In genomic region chr3:15804553-15805095, GRCh38 we compare ENCODE assay signal across 8 cellular contexts. TPM values are rescaled to one million over a fixed set of nuclear protein-coding genes. Genes with fewer than 3 reads are reported as not detected.
A peak's percentile ranks its signal among the peaks of the same experiment; 100 is the strongest.
DNase-seq lines count a peak whose midpoint lies in the region; ATAC-seq and TF ChIP-seq lines count a peak whose summit lies in the region.

No MANE protein-coding gene starts in this region.

- peaks cover 0 to 4% (median 0%) of the 10 kb centered on the region in 11 experiments; a peak in 2 of 22 replicates for H3K36me3 ChIP-seq in BLaER1 treated with 17β-estradiol and CSF1 and Interleukin-3, amounts not matched to agents 10 nM and 100 nM

- DNase-seq in chondrocyte (ENCODE audit: low spot score) (no peak), HuH-7 (ENCODE audit: low spot score) (no peak), COLO668 (lab: John Stamatoyannopoulos, UW; ENCODE audit: unreplicated experiment) (no peak), NCI-H2171 (lab: John Stamatoyannopoulos, UW) (no peak), HuH-7.5 (ENCODE audit: low spot score) (no peak)

- H3K27me3 ChIP-seq in BLaER1 treated with 17β-estradiol and CSF1 and Interleukin-3, amounts not matched to agents 10 nM and 100 nM, result no peaks in the 10 kb centered on the region

- peak overlapping the region; percentile 90 for H3K27ac Mint-ChIP-seq in chondrocyte (ENCODE audit: unreplicated experiment)

- no peaks in the 10 kb centered on the region for H4K20me1 ChIP-seq in BLaER1 treated with 17β-estradiol and CSF1 and Interleukin-3, amounts not matched to agents 10 nM and 100 nM

- H3K9me3 ChIP-seq in BLaER1 treated with 17β-estradiol and CSF1 and Interleukin-3, amounts not matched to agents 10 nM and 100 nM (replicated peaks in 1 of 11), result peaks cover 0 to 10% (median 0%) of the 10 kb centered on the region in 11 experiments; a peak in 6 of 22 replicates

- no peak for TF ChIP-seq CTCF in chondrocyte (IDR thresholded peaks at IDR 0.05)

- H3K9me3 Mint-ChIP-seq in chondrocyte (ENCODE audit: low read depth), result no peaks in the 10 kb centered on the region

- peaks cover 48 to 96% (median 69%) of the 10 kb centered on the region in 10 experiments for H3K4me1 ChIP-seq in BLaER1 treated with 17β-estradiol and CSF1 and Interleukin-3, amounts not matched to agents 10 nM and 100 nM

- H3K36me3 Mint-ChIP-seq in chondrocyte (ENCODE audit: low read depth), result no peaks in the 10 kb centered on the region

- peak overlapping the region in 6 of 11 experiments; percentile 39 to 80 (median 75); a peak in 8 of 22 replicates for H3K9ac ChIP-seq in BLaER1 treated with 17β-estradiol and CSF1 and Interleukin-3, amounts not matched to agents 10 nM and 100 nM

- no peaks in the 10 kb centered on the region for H3K27me3 Mint-ChIP-seq in chondrocyte (ENCODE audit: low read depth)

- H3K4me3 Mint-ChIP-seq in chondrocyte (ENCODE audit: unreplicated experiment), result no peak overlapping the region

- H3K4me2 ChIP-seq in BLaER1 treated with 17β-estradiol and CSF1 and Interleukin-3, amounts not matched to agents 10 nM and 100 nM, result peak overlapping the region; percentile 18 to 78 (median 64)

- peaks cover 54% of the 10 kb centered on the region for H3K4me1 Mint-ChIP-seq in chondrocyte (ENCODE audit: low read depth)

- H3K4me3 ChIP-seq in BLaER1 treated with 17β-estradiol and CSF1 and Interleukin-3, amounts not matched to agents 10 nM and 100 nM, result no peak overlapping the region

- ATAC-seq in GM19463 (IDR thresholded peaks at IDR 0.05; ENCODE audit: unreplicated experiment) (peak; percentile 55), HG03460 (IDR thresholded peaks at IDR 0.05; ENCODE audit: unreplicated experiment) (peak; percentile 53)

- H3K27ac ChIP-seq in BLaER1 treated with 17β-estradiol and CSF1 and Interleukin-3, amounts not matched to agents 10 nM and 100 nM, result peak overlapping the region; percentile 74 to 98 (median 86); a peak in 21 of 22 replicates

RNA-seq across cellular contexts. Expression of gene ANKRD28, which starts 6.8 kb away (rescaled TPM):
- total RNA-seq in chondrocyte, result 92.5 to 124 TPM (median 104 TPM) in 3 replicates
